In the genomic region with DNA sequence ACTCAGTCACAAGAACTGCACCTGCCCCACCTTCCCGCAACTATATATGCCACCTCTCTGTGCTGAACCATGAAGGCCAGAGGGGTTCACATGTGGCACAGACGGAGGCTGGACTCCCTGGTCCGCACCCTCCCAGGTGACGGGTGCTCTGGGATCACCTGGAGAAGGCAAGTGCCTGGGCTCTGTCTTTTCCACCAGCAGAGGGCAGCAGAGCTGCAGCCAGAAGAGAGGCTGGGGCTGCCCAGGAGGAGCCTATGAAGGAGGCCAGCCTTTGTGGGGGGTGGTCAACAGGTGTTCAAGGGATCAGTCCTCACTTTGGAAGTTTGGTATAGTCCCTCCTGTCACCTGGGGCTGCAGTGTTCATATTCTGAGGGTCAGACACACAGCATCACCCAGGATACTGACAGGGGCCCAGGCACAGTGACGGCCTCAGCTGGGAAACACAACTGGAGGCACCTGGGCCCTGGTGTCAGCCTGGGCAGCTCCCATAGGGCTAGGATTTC, we compare ENCODE assay signal across 8 cellular contexts. TPM values are rescaled to one million over a fixed set of nuclear protein-coding genes. Genes with fewer than 3 reads are reported as not detected.
A peak's percentile ranks its signal among the peaks of the same experiment; 100 is the strongest.
DNase-seq lines count a peak whose midpoint lies in the region; ATAC-seq lines count a peak whose summit lies in the region.

No MANE protein-coding gene starts in this region.

- ATAC-seq in Right ventricle myocardium inferior: peak; percentile 52

- no peak overlapping the region for H2BK12ac ChIP-seq in neuronal stem cell (ENCODE audit: low read length)

- no peaks in the 10 kb centered on the region for H3K9me3 ChIP-seq in neuronal stem cell (replicated peaks in 1 of 2; ENCODE audit: control insufficient read depth in 2 of 2, insufficient read depth in 1 of 2, low read depth in 1 of 2, low read length in 2 of 2)

- no peaks in the 10 kb centered on the region for H3K36me3 ChIP-seq in neuronal stem cell (replicated peaks in 1 of 2; ENCODE audit: control insufficient read depth in 2 of 2, insufficient read depth in 2 of 2, low read length in 2 of 2)

- no peak overlapping the region for H2BK15ac ChIP-seq in neuronal stem cell (ENCODE audit: low read length)

- no peak overlapping the region for H3K27ac ChIP-seq in neuronal stem cell (replicated peaks; ENCODE audit: low read length)
- H3K27ac ChIP-seq in substantia nigra (ENCODE audit: low read depth, low read length, poor library complexity, severe bottlenecking): no peak overlapping the region

- no peak overlapping the region for H3K4ac ChIP-seq in neuronal stem cell (ENCODE audit: low read length)

- no peak overlapping the region for H4K8ac ChIP-seq in neuronal stem cell (ENCODE audit: low read depth, low read length)

- no peak overlapping the region for H3K18ac ChIP-seq in neuronal stem cell (ENCODE audit: low read length)

- H3K79me1 ChIP-seq in neuronal stem cell (ENCODE audit: low read depth, low read length): no peaks in the 10 kb centered on the region

- intact Hi-C loops in Right ventricle myocardium inferior (cut with DNase I) (loop anchor here (5.0 to 10.0 kb wide), 2 partner anchors 109 to 276 kb away; no protein-coding TSS in a partner anchor), cardiac septum (cut with DNase I) (loop anchor here (5.0 kb wide), 1 partner anchor 109 kb away; no protein-coding TSS in a partner anchor)

- no peaks in the 10 kb centered on the region for H3K4me1 ChIP-seq in neuronal stem cell (ENCODE audit: control insufficient read depth in 2 of 2, insufficient read depth in 1 of 2, low read depth in 1 of 2, low read length in 2 of 2)

- no peak overlapping the region for H2BK120ac ChIP-seq in neuronal stem cell (ENCODE audit: low read depth, low read length)

- no peak overlapping the region for H3K4me3 ChIP-seq in neuronal stem cell (ENCODE audit: low read length in 2 of 2)

- H3K23ac ChIP-seq in neuronal stem cell (ENCODE audit: low read depth, low read length, poor library complexity): peak overlapping the region; percentile 65

- H3K14ac ChIP-seq in neuronal stem cell (ENCODE audit: low read length): no peak overlapping the region

- H2AFZ ChIP-seq in neuronal stem cell (ENCODE audit: low read length): no peak overlapping the region

- H2AK5ac ChIP-seq in neuronal stem cell (ENCODE audit: low read depth, low read length): no peak overlapping the region

- H3K27me3 ChIP-seq in neuronal stem cell (ENCODE audit: control insufficient read depth in 3 of 3, insufficient read depth in 3 of 3, low read depth in 1 of 3, low read length in 3 of 3): peaks cover 0 to 6% (median 0%) of the 10 kb centered on the region in 3 experiments

- no peak overlapping the region for H4K91ac ChIP-seq in neuronal stem cell (ENCODE audit: low read depth, low read length, poor library complexity)

- H3K9ac ChIP-seq in neuronal stem cell (ENCODE audit: low read depth, low read length, poor library complexity): no peak overlapping the region

- no CpG with 5 or more reads among the region's 5 CpGs for WGBS in neuronal stem cell (ENCODE audit: extremely low coverage in 2 of 2, insufficient read length in 2 of 2, insufficient replicate concordance in 1 of 2), 2 donors

- no peak overlapping the region for H2BK5ac ChIP-seq in neuronal stem cell (ENCODE audit: low read length)

- no peak overlapping the region for H3K4me2 ChIP-seq in neuronal stem cell (ENCODE audit: insufficient read depth, low read length, poor library complexity, severe bottlenecking)

- DNase-seq in Right ventricle myocardium inferior (ENCODE audit: missing footprints): no peak
- DNase-seq in cardiac septum (ENCODE audit: low spot score): no peak
- peak; percentile 41 for DNase-seq in NCI-H460 (ENCODE audit: extremely low read depth, low read depth)
- DNase-seq in activated T-cell treated with anti-CD3 and anti-CD28 coated beads for 4 hours: peak; percentile 65
- DNase-seq in fibroblast of peridontal ligament (ENCODE audit: extremely low read depth): peak; percentile 39
- DNase-seq in neuronal stem cell (ENCODE audit: low spot score): peak; percentile 41
- peak in 31 of 49 donors; percentile 0 to 54 (median 14) for DNase-seq in substantia nigra (lab: John Stamatoyannopoulos, UW)
- no peak for DNase-seq in 8988T

RNA-seq across cellular contexts. Expression of gene IGLL5, which starts 39.2 kb away (rescaled TPM):
- total RNA-seq in Right ventricle myocardium inferior (not detected), cardiac septum (not detected)
- total RNA-seq in NCI-H460 (2014; rRNA removed; shearing (Covaris generic)): not detected in 2 replicates
- not detected in 2 replicates for polyA plus RNA-seq in NCI-H460 (2014; cell fraction: nucleus; rRNA removed)
- not detected for polyA plus RNA-seq in neuronal stem cell (2013, experiment 1 of 2)
- polyA plus RNA-seq in neuronal stem cell (2013, experiment 2 of 2): not detected

Comparison
In these comparisons a context has a peak if more than half of its experiments do, and no peak if none do; other contexts are left out.
1. DNase-seq: peak in NCI-H460 (single experiment), activated T-cell treated with anti-CD3 and anti-CD28 coated beads for 4 hours (single experiment), fibroblast of peridontal ligament (single experiment), neuronal stem cell (single experiment) and substantia nigra (31 of 49); none in Right ventricle myocardium inferior (single experiment), cardiac septum (single experiment) and 8988T (single experiment).